Comparison of ENCODE assay signal across 23 cellular contexts in genomic region chr6:134413241-134413643, GRCh38.
DNase-seq lines count a peak whose midpoint lies in the region; ATAC-seq and TF ChIP-seq lines count a peak whose summit lies in the region.
"Had no signal": no experiment of that assay in that cellular context is flagged by ENCODE, and none has a peak within 500 bp of the region (broad histone marks: within the 10 kb centered on the region; RNA-seq: fewer than 3 reads in every experiment).

No MANE protein-coding gene starts in this region.

- H3K27ac ChIP-seq in HL-60 (replicated peaks) (peak overlapping the region; percentile 88), gastroesophageal sphincter (no peak overlapping the region), spleen (peak overlapping the region in 7 of 8 donors; percentile 45 to 88 (median 81))
- H3K27ac ChIP-seq: epithelial cell of prostate, suprapubic skin had no signal

- ATAC-seq in gastroesophageal sphincter (peak; percentile 39), HG03039 (IDR thresholded peaks at IDR 0.05; ENCODE audit: unreplicated experiment) (no peak)
- ATAC-seq: activated T-cell treated with anti-CD3 and anti-CD28 coated beads, Interleukin-2, amount 50 U/mL, for 72 hours; body of pancreas had no signal

- 86 to 100% methylated on average over 1 of the region's 1 CpG for WGBS in gastroesophageal sphincter (ENCODE audit: low coverage in 1 of 2), 2 donors
- WGBS in spleen, 5 donors: 46 to 88% (median 76%) methylated on average over 1 of the region's 1 CpG; no CpG with 5 or more reads in 1 of the 5 donors

- no peaks in the 10 kb centered on the region for H3K36me3 ChIP-seq in gastroesophageal sphincter
- H3K36me3 ChIP-seq in spleen: no peaks in the 10 kb centered on the region
- H3K36me3 ChIP-seq: adrenal gland, suprapubic skin had no signal

- intact Hi-C loops in spleen (cut with DNase I; ENCODE audit: low total_unique reads): no loop called here

- TF ChIP-seq POLR2A in gastroesophageal sphincter (IDR thresholded peaks at IDR 0.05): no peak
- TF ChIP-seq POLR2A in spleen (IDR thresholded peaks at IDR 0.05): no peak

- H3K4me1 ChIP-seq in gastroesophageal sphincter (no peaks in the 10 kb centered on the region), spleen (peaks cover 0 to 26% (median 6%) of the 10 kb centered on the region in 6 donors)
- H3K4me1 ChIP-seq: adrenal gland, suprapubic skin had no signal

- H3K4me3 ChIP-seq in HL-60 (replicated peaks; ENCODE audit: insufficient read depth, low read length): no peak overlapping the region
- no peak overlapping the region for H3K4me3 ChIP-seq in gastroesophageal sphincter
- peak overlapping the region in 1 of 8 donors; percentile 46 for H3K4me3 ChIP-seq in spleen
- H3K4me3 ChIP-seq: adrenal gland, body of pancreas, suprapubic skin had no signal

- CTCF ChIA-PET in GM10248 (lab: Yijun Ruan, JAX): interaction anchor here (1.1 to 1.7 kb wide), 3 partner anchors 8 to 25 kb away, joined by 3 to 5 read pairs (median 5); no protein-coding TSS in a partner anchor

- TF ChIP-seq CTCF in HL-60 (IDR thresholded peaks at IDR 0.05; ENCODE audit: insufficient read depth, low read length): no peak
- no peak for TF ChIP-seq CTCF in gastroesophageal sphincter (IDR thresholded peaks at IDR 0.05)
- no peak for TF ChIP-seq CTCF in spleen (IDR thresholded peaks at IDR 0.05 in 8 of 11, conservative IDR thresholded peaks at IDR 0.05 in 3 of 11)
- TF ChIP-seq CTCF in GM10248 (IDR thresholded peaks at IDR 0.05; ENCODE audit: control extremely low read depth, extremely low read depth, low read depth, missing control alignments): no peak

- H3K9me3 ChIP-seq in gastroesophageal sphincter (peaks cover 0 to 9% (median 0%) of the 10 kb centered on the region in 3 donors), spleen (peaks cover 0 to 17% (median 4%) of the 10 kb centered on the region in 8 donors)
- H3K9me3 ChIP-seq: adrenal gland, body of pancreas, suprapubic skin had no signal

- DNase-seq in HL-60 (ENCODE audit: low read depth in 1 of 2, low spot score in 1 of 2) (peak in 1 of 2 experiments; percentile 89), NOMO-1 treated with dmso at 0.1 percent for 144 hours (lab: John Stamatoyannopoulos, UW; ENCODE audit: unreplicated experiment) (peak; percentile 63), spleen (no peak), DMS 273 (lab: John Stamatoyannopoulos, UW; ENCODE audit: unreplicated experiment) (no peak), GM10248 (ENCODE audit: extremely low spot score) (no peak)
- DNase-seq: activated CD4-positive, alpha-beta T cell treated with anti-CD3 and anti-CD28 coated beads, Interleukin-2, amount 50 U/mL, for 4 hours; activated CD4-positive, CD25-positive, alpha-beta regulatory T cell; activated naive CD4-positive, alpha-beta T cell treated with Interleukin-2 at 50 U/mL for 16 hours; activated T-cell treated with anti-CD3 and anti-CD28 coated beads, Interleukin-2, amount 50 U/mL, for 72 hours; CD4-positive, alpha-beta memory T cell; glutamatergic neuron; GOT3; mammary epithelial cell; NCI-H2029 treated with DMSO at 0.1 percent for 48 hours; NCI-H2227 treated with DMSO at 0.1 percent for 48 hours; OCI-M1; stimulated activated naive CD4-positive, alpha-beta T cell had no signal

- H3K27me3 ChIP-seq in HL-60 (ENCODE audit: insufficient read depth, poor library complexity, severe bottlenecking) (no peaks in the 10 kb centered on the region), gastroesophageal sphincter (no peaks in the 10 kb centered on the region), spleen (replicated peaks in 1 of 7) (no peaks in the 10 kb centered on the region)
- H3K27me3 ChIP-seq: adrenal gland, body of pancreas, suprapubic skin had no signal

- POLR2A ChIA-PET in GM10248 (lab: Yijun Ruan, JAX): no interaction called here

- TF ChIP-seq EP300 in gastroesophageal sphincter (IDR thresholded peaks at IDR 0.05): no peak

Comparison
In these comparisons a context has a peak if more than half of its experiments do, and no peak if none do; other contexts are left out.
1. H3K27ac ChIP-seq: peak in HL-60 (single experiment) and spleen (7 of 8); none in gastroesophageal sphincter (0 of 4).